In the genomic region with DNA sequence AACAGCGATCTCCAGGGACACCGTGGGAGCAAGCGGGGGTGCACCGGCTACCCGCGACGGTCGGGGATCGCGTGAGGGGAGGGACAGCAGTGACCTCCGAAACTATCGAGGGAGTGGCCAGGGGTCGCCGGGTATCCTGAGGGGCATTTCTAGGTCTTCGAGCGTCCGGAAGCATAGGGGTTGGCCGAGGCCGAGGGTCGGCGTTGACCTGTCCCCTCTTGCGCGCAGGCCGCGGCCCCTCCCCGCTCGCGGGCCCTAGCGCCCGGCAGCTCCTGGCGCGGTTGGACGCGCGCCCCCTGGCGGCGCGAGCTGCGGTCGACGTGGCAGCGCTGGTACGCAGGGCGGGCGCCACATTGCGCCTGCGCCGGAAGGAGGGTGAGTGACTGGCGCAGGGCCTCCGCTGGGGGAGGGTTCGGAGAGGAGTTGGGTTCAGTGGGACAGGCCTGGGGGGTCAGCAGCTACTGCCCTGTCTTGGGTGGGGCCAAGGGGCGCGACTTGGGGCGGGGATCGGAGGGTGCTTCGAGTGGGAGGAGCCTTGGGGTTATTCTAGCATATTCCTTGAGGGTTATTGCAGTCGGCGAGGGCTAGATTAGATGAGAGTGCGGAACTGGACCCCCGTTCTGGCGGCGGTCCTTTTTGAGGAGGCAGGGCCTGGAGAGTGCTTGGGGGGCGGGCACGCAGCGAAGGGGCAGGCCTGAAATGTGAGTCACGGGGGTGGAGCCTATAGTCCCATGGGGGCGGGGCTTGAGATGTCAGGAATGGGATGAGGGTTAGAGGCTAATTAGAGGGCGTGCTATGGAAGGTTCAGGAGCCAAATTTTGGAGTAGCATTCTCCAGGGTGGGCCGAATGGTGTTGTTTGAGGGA, we compare ENCODE assay signal across 9 cellular contexts. TPM values are rescaled to one million over a fixed set of nuclear protein-coding genes. Genes with fewer than 3 reads are reported as not detected.
DNase-seq lines count a peak whose midpoint lies in the region; ATAC-seq, FAIRE-seq and TF ChIP-seq lines count a peak whose summit lies in the region.
"Had no signal": no experiment of that assay in that cellular context is flagged by ENCODE, and none has a peak within 500 bp of the region (broad histone marks: within the 10 kb centered on the region; RNA-seq: fewer than 3 reads in every experiment).

No MANE protein-coding gene starts in this region.

- DNase-seq in NCI-H510A treated with DMSO at 0.1 percent for 48 hours (lab: John Stamatoyannopoulos, UW): peak; percentile 45
- DNase-seq in NCI-H510A (lab: John Stamatoyannopoulos, UW): no peak
- peak; percentile 72 for DNase-seq in NCI-H2196 treated with DMSO at 0.1 percent for 48 hours (lab: John Stamatoyannopoulos, UW; ENCODE audit: unreplicated experiment)
- DNase-seq in activated CD4-positive, CD25-positive, alpha-beta regulatory T cell (lab: John Stamatoyannopoulos, UW): peak; percentile 44 to 68 (median 62)
- peak; percentile 64 to 70 for DNase-seq in central memory CD8-positive, alpha-beta T cell (ENCODE audit: low spot score in 2 of 2)
- DNase-seq in kidney: peak; percentile 95
- peak; percentile 67 to 71 for DNase-seq in stimulated activated CD4-positive, alpha-beta T cell treated with anti-CD3 and anti-CD28 coated beads, Interleukin-15, amount 100 ng/mL, for 1 hour (ENCODE audit: low read depth in 1 of 2, low spot score in 1 of 2)

- H3K4me3 ChIP-seq in kidney (ENCODE audit: low read length in 2 of 2): peak overlapping the region in 1 of 2 donors; percentile 60

- peak; percentile 64 for TF ChIP-seq CTCF in kidney (IDR thresholded peaks at IDR 0.05; ENCODE audit: borderline replicate concordance, extremely low read depth, insufficient read depth)

- no peaks in the 10 kb centered on the region for H3K36me3 ChIP-seq in kidney (ENCODE audit: control insufficient read depth in 1 of 2, insufficient read depth in 2 of 2, low read length in 2 of 2)

- H3K27ac Mint-ChIP-seq in central memory CD8-positive, alpha-beta T cell (ENCODE audit: low read depth): peak overlapping the region; percentile 91

- FAIRE-seq in kidney (lab: Jason Lieb, UNC): no peak
- FAIRE-seq: G401.6 had no signal

- H3K4me1 Mint-ChIP-seq in central memory CD8-positive, alpha-beta T cell: peaks cover 30% of the 10 kb centered on the region

- peaks cover 5% of the 10 kb centered on the region for H3K36me3 Mint-ChIP-seq in central memory CD8-positive, alpha-beta T cell (ENCODE audit: insufficient read depth)

- no peaks in the 10 kb centered on the region for H3K27me3 Mint-ChIP-seq in central memory CD8-positive, alpha-beta T cell

- H3K9me3 Mint-ChIP-seq in central memory CD8-positive, alpha-beta T cell: no peaks in the 10 kb centered on the region

- peak overlapping the region; percentile 94 to 95 for H3K27ac ChIP-seq in kidney (ENCODE audit: low read depth in 2 of 2, low read length in 2 of 2)

- H3K4me3 Mint-ChIP-seq in central memory CD8-positive, alpha-beta T cell: peak overlapping the region; percentile 74

- no peaks in the 10 kb centered on the region for H3K9me3 ChIP-seq in kidney (ENCODE audit: control insufficient read depth in 1 of 2, low read length in 2 of 2)

- H3K9ac ChIP-seq in kidney (ENCODE audit: low read length in 2 of 2): peak overlapping the region in 1 of 2 donors; percentile 73

- H3K4me1 ChIP-seq in kidney (ENCODE audit: control insufficient read depth in 1 of 2, insufficient read depth in 1 of 2, low read depth in 1 of 2, low read length in 2 of 2): no peaks in the 10 kb centered on the region

- ATAC-seq in HG03045 (IDR thresholded peaks at IDR 0.05; ENCODE audit: unreplicated experiment): peak; percentile 62
- peak; percentile 45 for ATAC-seq in central memory CD8-positive, alpha-beta T cell (replicated peaks; ENCODE audit: extremely low read depth, poor library complexity, severe bottlenecking)

- intact Hi-C loops in kidney (cut with DNase I): no loop called here

RNA-seq across cellular contexts. Expression of a gene that starts 1.2 kb away (rescaled TPM):
- 11.6 TPM for total RNA-seq in kidney
- 34.0 TPM for polyA plus RNA-seq in kidney (ENCODE audit: insufficient read depth, low read depth, low replicate concordance)

RNA-seq across cellular contexts. Expression of a gene that starts 7.9 kb away (rescaled TPM):
- 139 TPM for total RNA-seq in kidney
- 58.6 TPM for polyA plus RNA-seq in kidney (ENCODE audit: insufficient read depth, low read depth, low replicate concordance)

RNA-seq across cellular contexts. Expression of a gene that starts 22.4 kb away (rescaled TPM):
- total RNA-seq in kidney: 11.6 TPM
- 3.4 TPM for polyA plus RNA-seq in kidney (ENCODE audit: insufficient read depth, low read depth, low replicate concordance)

RNA-seq across cellular contexts. Expression of a gene that starts 36.2 kb away (rescaled TPM):
- total RNA-seq in kidney: 4.0 TPM
- 7.2 TPM for polyA plus RNA-seq in kidney (ENCODE audit: insufficient read depth, low read depth, low replicate concordance)

RNA-seq across cellular contexts. Expression of a gene that starts 40.3 kb away (rescaled TPM):
- 20.4 TPM for total RNA-seq in kidney
- 21.4 TPM for polyA plus RNA-seq in kidney (ENCODE audit: insufficient read depth, low read depth, low replicate concordance)
